In the genomic region with DNA sequence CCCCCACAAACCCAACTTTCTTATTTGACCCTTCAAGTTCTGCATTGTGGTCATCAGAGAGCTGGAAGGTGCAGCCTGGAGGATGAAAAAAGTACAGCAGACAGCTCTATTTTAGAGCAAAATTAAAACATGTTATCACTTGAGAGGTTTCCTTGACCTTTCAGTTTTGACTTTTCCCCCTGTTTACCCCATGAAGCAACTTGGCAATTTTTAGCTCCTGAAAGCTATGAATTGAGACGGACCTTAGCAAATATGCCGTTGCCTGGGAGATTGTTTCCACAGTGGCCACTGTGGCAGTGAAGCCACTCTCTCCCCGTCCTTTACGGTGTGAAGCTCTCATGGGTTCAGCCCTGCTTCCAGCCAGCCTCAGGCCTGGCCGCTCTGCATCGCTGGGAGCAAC, we compare ENCODE assay signal across 29 cellular contexts.
DNase-seq lines count a peak whose midpoint lies in the region; ATAC-seq and TF ChIP-seq lines count a peak whose summit lies in the region.
"Had no signal": no experiment of that assay in that cellular context is flagged by ENCODE, and none has a peak within 500 bp of the region (broad histone marks: within the 10 kb centered on the region; RNA-seq: fewer than 3 reads in every experiment).

No MANE protein-coding gene starts in this region.

- peak overlapping the region; percentile 57 for H3K27ac Mint-ChIP-seq in neural progenitor cell
- H3K27ac Mint-ChIP-seq: activated CD4-positive, alpha-beta T cell treated with anti-CD3 and anti-CD28 coated beads for 36 hours; activated naive CD8-positive, alpha-beta T cell treated with anti-CD3 and anti-CD28 coated beads, Interleukin-2, amount 50 U/mL, for 24 hours; dendritic cell treated with granulocyte-macrophage colony-stimulating factor and Interleukin-4, amounts not matched to agents 40 ng/mL and 50 ng/mL, for 4 days; immature natural killer cell; T-helper 1 cell treated with Interleukin-12 subunit alpha and Interleukin-12 subunit beta and Interleukin-4 antibody, amounts not matched to agents 30 μg/mL and 1 μg/mL, for 36 hours had no signal

- H3K4me3 ChIP-seq in neural progenitor cell: no peak overlapping the region
- H3K4me3 ChIP-seq: gastrocnemius medialis, stomach, tibial nerve had no signal

- peak; percentile 55 for DNase-seq in GM10266 (ENCODE audit: extremely low spot score)
- DNase-seq in neural progenitor cell (ENCODE audit: low spot score): no peak
- no peak for DNase-seq in C1 segment of cervical spinal cord (lab: John Stamatoyannopoulos, UW)
- no peak for DNase-seq in omental fat pad (ENCODE audit: low spot score)
- DNase-seq in left colon: no peak
- DNase-seq: ACHN; activated CD4-positive, alpha-beta T cell treated with anti-CD3 and anti-CD28 coated beads for 36 hours; activated gamma-delta T cell treated with Interleukin-2 at 50 U/mL for 16 hours; activated naive CD8-positive, alpha-beta T cell treated with anti-CD3 and anti-CD28 coated beads, Interleukin-2, amount 50 U/mL, for 24 hours; BE2C; central memory CD4-positive, alpha-beta T cell; gastrocnemius medialis; GDM1; hippocampal formation; immature natural killer cell; mesendoderm; NCI-H1694 treated with DMSO at 0.1 percent for 48 hours; NCI-H2171; NCI-H510A; PC-3; SK-N-SH; stomach had no signal

- peaks cover 14% of the 10 kb centered on the region for H3K4me1 Mint-ChIP-seq in neural progenitor cell
- H3K4me1 Mint-ChIP-seq: activated CD4-positive, alpha-beta T cell treated with anti-CD3 and anti-CD28 coated beads for 36 hours; activated naive CD8-positive, alpha-beta T cell treated with anti-CD3 and anti-CD28 coated beads, Interleukin-2, amount 50 U/mL, for 24 hours; immature natural killer cell had no signal

- ATAC-seq in GM19463 (IDR thresholded peaks at IDR 0.05; ENCODE audit: unreplicated experiment) (peak; percentile 41), HG03565 (IDR thresholded peaks at IDR 0.05; ENCODE audit: unreplicated experiment) (peak; percentile 55), omental fat pad (ENCODE audit: low FRiP score) (no peak), left colon (no peak)
- ATAC-seq: activated CD4-positive, alpha-beta T cell treated with anti-CD3 and anti-CD28 coated beads for 36 hours; activated naive CD8-positive, alpha-beta T cell treated with anti-CD3 and anti-CD28 coated beads, Interleukin-2, amount 50 U/mL, for 24 hours; gastrocnemius medialis; HCT116; left lobe of liver; PC-3 had no signal

- H3K9me3 Mint-ChIP-seq in neural progenitor cell: peaks cover 2% of the 10 kb centered on the region
- H3K9me3 Mint-ChIP-seq: activated naive CD8-positive, alpha-beta T cell treated with anti-CD3 and anti-CD28 coated beads, Interleukin-2, amount 50 U/mL, for 24 hours; dendritic cell treated with granulocyte-macrophage colony-stimulating factor and Interleukin-4, amounts not matched to agents 40 ng/mL and 50 ng/mL, for 4 days; immature natural killer cell; T-helper 1 cell treated with Interleukin-12 subunit alpha and Interleukin-12 subunit beta and Interleukin-4 antibody, amounts not matched to agents 30 μg/mL and 1 μg/mL, for 36 hours had no signal

- H3K27ac ChIP-seq in neural progenitor cell: no peak overlapping the region
- H3K27ac ChIP-seq: gastrocnemius medialis, stomach, tibial nerve had no signal

- intact Hi-C loops in left colon (cut with DNase I, micrococcal nuclease): no loop called here

- no peaks in the 10 kb centered on the region for H3K27me3 Mint-ChIP-seq in neural progenitor cell (ENCODE audit: insufficient read depth, low read depth)
- H3K27me3 Mint-ChIP-seq: activated CD4-positive, alpha-beta T cell treated with anti-CD3 and anti-CD28 coated beads for 36 hours; activated naive CD8-positive, alpha-beta T cell treated with anti-CD3 and anti-CD28 coated beads, Interleukin-2, amount 50 U/mL, for 24 hours; dendritic cell treated with granulocyte-macrophage colony-stimulating factor and Interleukin-4, amounts not matched to agents 40 ng/mL and 50 ng/mL, for 4 days had no signal

- TF ChIP-seq CTCF in GM10266 (IDR thresholded peaks at IDR 0.05; ENCODE audit: control insufficient read depth, insufficient read depth, low read depth, missing control alignments): peak; percentile 10
- TF ChIP-seq CTCF in neural progenitor cell (IDR thresholded peaks at IDR 0.05): no peak
- no peak for TF ChIP-seq CTCF in omental fat pad (IDR thresholded peaks at IDR 0.05)

- H3K27me3 ChIP-seq in neural progenitor cell: no peaks in the 10 kb centered on the region
- H3K27me3 ChIP-seq: BE2C, gastrocnemius medialis, stomach, tibial nerve had no signal

- no peak overlapping the region for H3K9ac ChIP-seq in neural progenitor cell
- H3K9ac ChIP-seq: SK-N-SH had no signal

- H2AFZ ChIP-seq in neural progenitor cell (replicated peaks): no peak overlapping the region

- no peaks in the 10 kb centered on the region for H3K79me2 ChIP-seq in neural progenitor cell (ENCODE audit: low read depth)

- H3F3A ChIP-seq in neural progenitor cell (ENCODE audit: low read depth): no peaks in the 10 kb centered on the region

- H3K36me3 Mint-ChIP-seq in neural progenitor cell: peaks cover 5% of the 10 kb centered on the region

- H3K4me2 ChIP-seq in neural progenitor cell: no peak overlapping the region
- H3K4me2 ChIP-seq: SK-N-SH had no signal

- H3K4me3 Mint-ChIP-seq in neural progenitor cell: no peak overlapping the region
- H3K4me3 Mint-ChIP-seq: activated CD4-positive, alpha-beta T cell treated with anti-CD3 and anti-CD28 coated beads for 36 hours; activated naive CD8-positive, alpha-beta T cell treated with anti-CD3 and anti-CD28 coated beads, Interleukin-2, amount 50 U/mL, for 24 hours; dendritic cell treated with granulocyte-macrophage colony-stimulating factor and Interleukin-4, amounts not matched to agents 40 ng/mL and 50 ng/mL, for 4 days; immature natural killer cell; T-helper 1 cell treated with Interleukin-12 subunit alpha and Interleukin-12 subunit beta and Interleukin-4 antibody, amounts not matched to agents 30 μg/mL and 1 μg/mL, for 36 hours had no signal

- no peaks in the 10 kb centered on the region for H4K20me1 ChIP-seq in neural progenitor cell (ENCODE audit: low read depth)

- H3K9me3 ChIP-seq in neural progenitor cell (ENCODE audit: low read depth): no peaks in the 10 kb centered on the region
- H3K9me3 ChIP-seq: BE2C, gastrocnemius medialis, SK-N-SH, stomach, tibial nerve had no signal

- peaks cover 3% of the 10 kb centered on the region for H3K4me1 ChIP-seq in neural progenitor cell
- H3K4me1 ChIP-seq: BE2C, gastrocnemius medialis, stomach, tibial nerve had no signal

- H3K36me3 ChIP-seq in neural progenitor cell: no peaks in the 10 kb centered on the region
- H3K36me3 ChIP-seq: BE2C, gastrocnemius medialis had no signal

Comparison
In these comparisons a context has a peak if more than half of its experiments do, and no peak if none do; other contexts are left out.
1. ATAC-seq: peak in GM19463 (single experiment) and HG03565 (single experiment); none in omental fat pad (single experiment) and left colon (single experiment).